ENCODE assay signal across 11 cellular contexts in the genomic region with DNA sequence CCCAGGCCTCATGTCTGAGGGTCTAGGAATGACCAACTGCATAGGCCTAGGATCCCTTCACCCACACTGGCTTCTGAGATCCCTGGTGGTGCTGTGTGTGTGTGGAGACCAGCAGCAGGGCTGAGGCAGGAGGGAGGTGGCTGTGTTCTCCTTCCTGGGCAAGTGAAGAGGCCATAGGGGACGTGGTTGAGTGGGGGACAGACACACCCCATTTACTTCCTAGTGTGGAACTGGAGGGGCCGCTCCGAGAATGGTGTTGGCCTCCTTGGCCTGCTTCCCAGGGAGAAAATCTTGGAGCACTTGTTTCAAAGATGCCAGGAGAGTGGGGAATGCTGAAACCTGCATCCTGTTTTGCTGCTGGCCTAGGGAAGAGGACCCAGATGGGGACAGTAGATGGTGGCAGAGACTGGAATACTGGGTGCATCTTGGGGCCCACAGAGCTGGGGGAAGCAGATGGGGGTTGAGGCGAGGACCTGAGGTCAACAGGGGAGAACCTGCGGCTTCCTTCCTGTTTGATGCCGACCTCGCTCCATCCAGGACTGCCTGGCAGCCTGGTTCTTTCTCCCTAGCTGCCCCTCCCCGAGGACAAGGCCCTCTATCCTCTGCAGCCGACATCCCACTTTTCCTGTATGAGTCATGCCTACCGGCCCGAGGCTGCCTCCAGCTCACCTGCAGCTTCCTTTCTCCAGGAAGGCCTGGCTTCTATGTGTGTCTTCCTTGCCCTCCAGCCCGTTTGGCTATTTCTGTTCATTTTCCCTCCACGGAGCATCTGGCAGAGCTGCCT. TPM values are rescaled to one million over a fixed set of nuclear protein-coding genes. Genes with fewer than 3 reads are reported as not detected.
DNase-seq lines count a peak whose midpoint lies in the region; ATAC-seq and TF ChIP-seq lines count a peak whose summit lies in the region.
"Had no signal": no experiment of that assay in that cellular context is flagged by ENCODE, and none has a peak within 500 bp of the region (broad histone marks: within the 10 kb centered on the region; RNA-seq: fewer than 3 reads in every experiment).

No MANE protein-coding gene starts in this region.

- H3K36me3 Mint-ChIP-seq in activated naive CD4-positive, alpha-beta T cell treated with anti-CD3 and anti-CD28 coated beads for 36 hours (ENCODE audit: low read depth): no peaks in the 10 kb centered on the region
- H3K36me3 Mint-ChIP-seq: activated naive CD8-positive, alpha-beta T cell treated with anti-CD3 and anti-CD28 coated beads, Interleukin-2, amount 10 ng/mL, durations not matched to agents 7 days and 5 days had no signal

- H3K4me1 ChIP-seq in mammary epithelial cell (ENCODE audit: insufficient read depth, low read length): peaks cover 26% of the 10 kb centered on the region
- peaks cover 24 to 36% of the 10 kb centered on the region in 2 donors for H3K4me1 ChIP-seq in left lung
- no peaks in the 10 kb centered on the region for H3K4me1 ChIP-seq in aorta (ENCODE audit: control insufficient read depth in 1 of 2, insufficient read depth in 2 of 2, low read length in 2 of 2)

- H3K4me3 ChIP-seq in mammary epithelial cell (replicated peaks in 1 of 3; ENCODE audit: insufficient read depth in 1 of 3, low read depth in 2 of 3, low read length in 3 of 3): no peak overlapping the region
- H3K4me3 ChIP-seq in left lung: no peak overlapping the region
- no peak overlapping the region for H3K4me3 ChIP-seq in aorta (ENCODE audit: low read length in 2 of 2)
- H3K4me3 ChIP-seq: tibial artery had no signal

- H2AFZ ChIP-seq in mammary epithelial cell (ENCODE audit: low read depth, low read length): peak overlapping the region; percentile 46

- intact Hi-C loops in mammary epithelial cell (cut with micrococcal nuclease) (loop anchor here (1.0 kb wide), 1 partner anchor 19 kb away; no protein-coding TSS in a partner anchor), left lung (cut with DNase I) (no loop called here), aorta (cut with DNase I) (no loop called here)
- intact Hi-C loops in activated naive CD4-positive, alpha-beta T cell treated with anti-CD3 and anti-CD28 coated beads for 36 hours (cut with micrococcal nuclease): no loop called here

- no peaks in the 10 kb centered on the region for H3K9me3 Mint-ChIP-seq in activated naive CD4-positive, alpha-beta T cell treated with anti-CD3 and anti-CD28 coated beads for 36 hours
- H3K9me3 Mint-ChIP-seq: activated naive CD8-positive, alpha-beta T cell treated with anti-CD3 and anti-CD28 coated beads, Interleukin-2, amount 10 ng/mL, durations not matched to agents 7 days and 5 days had no signal

- no peak overlapping the region for H3K27ac Mint-ChIP-seq in activated naive CD4-positive, alpha-beta T cell treated with anti-CD3 and anti-CD28 coated beads for 36 hours
- H3K27ac Mint-ChIP-seq: activated naive CD8-positive, alpha-beta T cell treated with anti-CD3 and anti-CD28 coated beads, Interleukin-2, amount 10 ng/mL, durations not matched to agents 7 days and 5 days had no signal

- no peak overlapping the region for H3K4me3 Mint-ChIP-seq in activated naive CD4-positive, alpha-beta T cell treated with anti-CD3 and anti-CD28 coated beads for 36 hours
- H3K4me3 Mint-ChIP-seq: activated naive CD8-positive, alpha-beta T cell treated with anti-CD3 and anti-CD28 coated beads, Interleukin-2, amount 10 ng/mL, durations not matched to agents 7 days and 5 days had no signal

- no peaks in the 10 kb centered on the region for H4K20me1 ChIP-seq in mammary epithelial cell (ENCODE audit: insufficient read depth, low read length)

- peak overlapping the region; percentile 57 for H3K4me2 ChIP-seq in mammary epithelial cell (ENCODE audit: insufficient read depth, low read depth, low read length)

- no peaks in the 10 kb centered on the region for H3K27me3 Mint-ChIP-seq in activated naive CD4-positive, alpha-beta T cell treated with anti-CD3 and anti-CD28 coated beads for 36 hours (ENCODE audit: low read depth)

- ATAC-seq in left lung (peak; percentile 53), aorta (ENCODE audit: low FRiP score) (peak; percentile 30), HG02884 (IDR thresholded peaks at IDR 0.05; ENCODE audit: unreplicated experiment) (no peak)
- ATAC-seq in stimulated activated naive CD8-positive, alpha-beta T cell treated with anti-CD3 and anti-CD28 coated beads, Interleukin-15, Interleukin-2, amounts not matched to agents 100 U/mL and 50 U/mL, for 24 hours: no peak

- H3K27me3 ChIP-seq in mammary epithelial cell (ENCODE audit: insufficient read depth, low read length): no peaks in the 10 kb centered on the region
- no peaks in the 10 kb centered on the region for H3K27me3 ChIP-seq in left lung
- no peaks in the 10 kb centered on the region for H3K27me3 ChIP-seq in aorta (ENCODE audit: control insufficient read depth in 1 of 2, insufficient read depth in 2 of 2, low read length in 1 of 2)
- H3K27me3 ChIP-seq: tibial artery had no signal

- no peak overlapping the region for H3K9ac ChIP-seq in mammary epithelial cell (ENCODE audit: insufficient read depth, low read length)

- peaks cover 92% of the 10 kb centered on the region for H3K79me2 ChIP-seq in mammary epithelial cell (ENCODE audit: insufficient read depth, low read length)

- H3K27ac ChIP-seq in mammary epithelial cell (ENCODE audit: insufficient read depth, low read depth, low read length) (no peak overlapping the region), left lung (peak overlapping the region; percentile 34 to 67), aorta (ENCODE audit: low read depth in 1 of 2, low read length in 2 of 2) (no peak overlapping the region)

- dilution Hi-C loops in mammary epithelial cell (cut with HindIII; ENCODE audit: low sequenced_read_pairs): no loop called here

- in situ Hi-C loops in mammary epithelial cell (cut with MboI; ENCODE audit: low sequenced_read_pairs in 2 of 2): no loop called here

- H3K36me3 ChIP-seq in mammary epithelial cell (ENCODE audit: insufficient read depth, low read length): no peaks in the 10 kb centered on the region
- no peaks in the 10 kb centered on the region for H3K36me3 ChIP-seq in left lung
- H3K36me3 ChIP-seq in aorta (ENCODE audit: control insufficient read depth in 1 of 2, insufficient read depth in 2 of 2, low read length in 1 of 2): no peaks in the 10 kb centered on the region
- H3K36me3 ChIP-seq: tibial artery had no signal

- BruUV-seq in mammary epithelial cell (replicated peaks; lab: Mats Ljungman, UMichigan): no TSS peak

- no peaks in the 10 kb centered on the region for H3K4me1 Mint-ChIP-seq in activated naive CD4-positive, alpha-beta T cell treated with anti-CD3 and anti-CD28 coated beads for 36 hours (ENCODE audit: low read depth)

- DNase-seq in activated effector memory CD4-positive, alpha-beta T cell treated with anti-CD3 and anti-CD28 coated beads, Interleukin-2, amount 50 U/mL, for 16 hours: peak; percentile 30
- DNase-seq in activated effector memory CD4-positive, alpha-beta T cell treated with Interleukin-2 at 50 U/mL for 16 hours: no peak
- DNase-seq in mammary epithelial cell (peak; percentile 71), left lung (no peak), aorta (peak in 1 of 2 donors; percentile 48)
- no peak for DNase-seq in stimulated activated naive CD8-positive, alpha-beta T cell treated with anti-CD3 and anti-CD28 coated beads, Interleukin-15, Interleukin-2, amounts not matched to agents 100 U/mL and 50 U/mL, for 24 hours
- DNase-seq in activated naive CD4-positive, alpha-beta T cell treated with anti-CD3 and anti-CD28 coated beads for 36 hours: no peak
- DNase-seq: activated CD4-positive, alpha-beta T cell treated with anti-CD3 and anti-CD28 coated beads for 48 hours; activated naive CD8-positive, alpha-beta T cell treated with anti-CD3 and anti-CD28 coated beads, Interleukin-2, amount 10 ng/mL, durations not matched to agents 7 days and 5 days; tibial artery had no signal

- TF ChIP-seq CTCF in mammary epithelial cell (conservative IDR thresholded peaks at IDR 0.05 in 1 of 2, IDR thresholded peaks at IDR 0.05 in 1 of 2; ENCODE audit: extremely low read depth in 1 of 2, insufficient read depth in 1 of 2, low read depth in 1 of 2, low read length in 2 of 2) (no peak), left lung (IDR thresholded peaks at IDR 0.05) (no peak)

- CTCF ChIA-PET in mammary epithelial cell (lab: Charles Lee; ENCODE audit: low non-redundant PET): no interaction called here
- CTCF ChIA-PET in activated naive CD4-positive, alpha-beta T cell treated with anti-CD3 and anti-CD28 coated beads for 36 hours (lab: Charles Lee): interaction anchor here (1.5 to 1.6 kb wide), 2 partner anchors 54 to 58 kb away, joined by 4 to 5 read pairs; a partner anchor contains a TSS

- H3K9me3 ChIP-seq in mammary epithelial cell (replicated peaks; ENCODE audit: insufficient read depth, low read length): no peaks in the 10 kb centered on the region
- no peaks in the 10 kb centered on the region for H3K9me3 ChIP-seq in left lung
- H3K9me3 ChIP-seq in aorta (ENCODE audit: control insufficient read depth, low read length): no peaks in the 10 kb centered on the region
- H3K9me3 ChIP-seq: tibial artery had no signal

- WGBS in mammary epithelial cell (ENCODE audit: low coverage, missing lambda C conversion rate): 17% methylated on average over 11 of the region's 13 CpGs
- WGBS in aorta, 2 donors: 28 to 29% methylated on average over 13 of the region's 13 CpGs

RNA-seq across cellular contexts. Expression of a gene that starts 19.2 kb away (rescaled TPM):
- 10 to 100 TPM; 21.4 to 30.0 TPM for total RNA-seq in mammary epithelial cell
- polyA plus RNA-seq in mammary epithelial cell: 27.4 TPM
- 12.2 TPM for polyA minus RNA-seq in mammary epithelial cell
- 10 to 100 TPM; 30.4 to 41.0 TPM for total RNA-seq in left lung
- 10 to 100 TPM; 15.1 to 15.8 TPM for total RNA-seq in aorta
- 10 to 100 TPM; 10.1 to 18.9 TPM for polyA plus RNA-seq in aorta
- total RNA-seq in activated naive CD4-positive, alpha-beta T cell treated with anti-CD3 and anti-CD28 coated beads for 36 hours: 1 to 10 TPM in 1 of 2 experiments, under 1 TPM in 1; 0.86 to 1.3 TPM

RNA-seq across cellular contexts. Expression of a gene that starts 19.7 kb away (rescaled TPM):
- total RNA-seq in mammary epithelial cell (10 to 100 TPM; 69.7 to 74.2 TPM), left lung (10 to 100 TPM; 60.1 to 60.7 TPM), aorta (10 to 100 TPM; 34.3 to 63.8 TPM)
- polyA plus RNA-seq in mammary epithelial cell (86.2 TPM), aorta (10 to 100 TPM; 16.2 to 73.4 TPM)
- 104 TPM for polyA minus RNA-seq in mammary epithelial cell
- 10 to 100 TPM; 95.0 to 95.6 TPM for total RNA-seq in activated naive CD4-positive, alpha-beta T cell treated with anti-CD3 and anti-CD28 coated beads for 36 hours

RNA-seq across cellular contexts. Expression of a gene that starts 54.6 kb away (rescaled TPM):
- under 1 TPM; 0.47 to 0.83 TPM for total RNA-seq in mammary epithelial cell
- polyA plus RNA-seq in mammary epithelial cell: 0.87 TPM
- polyA minus RNA-seq in mammary epithelial cell: not detected
- 1 to 10 TPM; 1.3 to 1.9 TPM for total RNA-seq in left lung
- total RNA-seq in aorta: under 1 TPM; 0.39 to 0.78 TPM
- polyA plus RNA-seq in aorta: 1 to 10 TPM; 1.4 to 3.1 TPM
- total RNA-seq in activated naive CD4-positive, alpha-beta T cell treated with anti-CD3 and anti-CD28 coated beads for 36 hours: under 1 TPM in 1 of 2 experiments, not detected in 1; 0.26 TPM

Comparison
In these comparisons a context has a peak if more than half of its experiments do, and no peak if none do; other contexts are left out.
1. DNase-seq: peak in activated effector memory CD4-positive, alpha-beta T cell treated with anti-CD3 and anti-CD28 coated beads, Interleukin-2, amount 50 U/mL, for 16 hours (single experiment) and mammary epithelial cell (single experiment); none in activated effector memory CD4-positive, alpha-beta T cell treated with Interleukin-2 at 50 U/mL for 16 hours (single experiment), left lung (0 of 2), stimulated activated naive CD8-positive, alpha-beta T cell treated with anti-CD3 and anti-CD28 coated beads, Interleukin-15, Interleukin-2, amounts not matched to agents 100 U/mL and 50 U/mL, for 24 hours (single experiment) and activated naive CD4-positive, alpha-beta T cell treated with anti-CD3 and anti-CD28 coated beads for 36 hours (single experiment).
2. H3K27ac ChIP-seq: peak in left lung (2 of 2); none in mammary epithelial cell (single experiment) and aorta (0 of 2).
3. ATAC-seq: peak in left lung (single experiment) and aorta (single experiment); none in stimulated activated naive CD8-positive, alpha-beta T cell treated with anti-CD3 and anti-CD28 coated beads, Interleukin-15, Interleukin-2, amounts not matched to agents 100 U/mL and 50 U/mL, for 24 hours (single experiment) and HG02884 (single experiment).
4. RNA of a gene that starts 19.2 kb away (total RNA-seq): 30.4 to 41.0 TPM in left lung, 21.4 to 30.0 TPM in mammary epithelial cell and 15.1 to 15.8 TPM in aorta; 0.86 to 1.3 TPM in activated naive CD4-positive, alpha-beta T cell treated with anti-CD3 and anti-CD28 coated beads for 36 hours; every median in the first group is over 4 times any median in the second.